Comparison of ENCODE assay signal across 8 cellular contexts in genomic region chr22:36180038-36180880, GRCh38. TPM values are rescaled to one million over a fixed set of nuclear protein-coding genes. Genes with fewer than 3 reads are reported as not detected.
DNase-seq lines count a peak whose midpoint lies in the region; FAIRE-seq and TF ChIP-seq lines count a peak whose summit lies in the region.

No MANE protein-coding gene starts in this region.

- DNase-seq in A172 (ENCODE audit: low spot score), result peak; percentile 41
- DNase-seq in GM18507 (ENCODE audit: extremely low spot score, insufficient read length, low read depth), result peak; percentile 76
- peak; percentile 33 for DNase-seq in NOMO-1 treated with dmso at 0.1 percent for 144 hours (lab: John Stamatoyannopoulos, UW; ENCODE audit: unreplicated experiment)
- DNase-seq in activated CD8-positive, alpha-beta memory T cell treated with anti-CD3 and anti-CD28 coated beads, Interleukin-2, amount 50 U/mL, for 4 hours, result peak; percentile 91
- no peak for DNase-seq in epithelial cell of proximal tubule (ENCODE audit: low read depth)
- DNase-seq in myocyte (ENCODE audit: low read depth), result peak; percentile 79
- peak; percentile 67 to 85 for DNase-seq in stimulated activated CD8-positive, alpha-beta memory T cell treated with anti-CD3 and anti-CD28 coated beads, Interleukin-7, amount 100 ng/mL, for 1 hour (ENCODE audit: low read depth in 2 of 2)
- DNase-seq in GF-D8 (lab: John Stamatoyannopoulos, UW), result no peak

- no peak overlapping the region for H3K4me3 ChIP-seq in epithelial cell of proximal tubule (ENCODE audit: low read depth, low read length)

- TF ChIP-seq CTCF in epithelial cell of proximal tubule (conservative IDR thresholded peaks at IDR 0.05; ENCODE audit: low read depth, low read length), result peak; percentile 84

- FAIRE-seq in GM18507 (lab: Jason Lieb, UNC), result peak; percentile 85

RNA-seq across cellular contexts. Expression of gene APOL3, which starts 19.7 kb away (rescaled TPM):
- 3.1 and 3.9 TPM in 2 replicates for total RNA-seq in A172 (2014; rRNA removed; shearing (Covaris generic))
- total RNA-seq in epithelial cell of proximal tubule, result 2.1 and 4.8 TPM in 2 replicates
- 1.4 and 1.7 TPM in 2 replicates for total RNA-seq in myocyte
- 2.4 TPM for polyA plus RNA-seq in myocyte (2012)

RNA-seq across cellular contexts. Expression of gene APOL4, which starts 21.4 kb away (rescaled TPM):
- total RNA-seq in A172 (2014; rRNA removed; shearing (Covaris generic)), result 0.74 TPM in 1 of 2 replicates, not detected in the other
- total RNA-seq in epithelial cell of proximal tubule (0.07 TPM in 1 of 2 replicates, not detected in the other), myocyte (5.1 and 9.2 TPM in 2 replicates)
- 11.2 TPM for polyA plus RNA-seq in myocyte (2012)

RNA-seq across cellular contexts. Expression of gene APOL2, which starts 59.1 kb away (rescaled TPM):
- 43.7 and 46.9 TPM in 2 replicates for total RNA-seq in A172 (2014; rRNA removed; shearing (Covaris generic))
- total RNA-seq in epithelial cell of proximal tubule (22.8 and 37.8 TPM in 2 replicates), myocyte (31.6 and 33.2 TPM in 2 replicates)
- polyA plus RNA-seq in myocyte (2012), result 90.7 TPM

Comparison
In these comparisons a context has a peak if more than half of its experiments do, and no peak if none do; other contexts are left out.
1. DNase-seq: peak in A172 (single experiment), GM18507 (single experiment), NOMO-1 treated with dmso at 0.1 percent for 144 hours (single experiment), activated CD8-positive, alpha-beta memory T cell treated with anti-CD3 and anti-CD28 coated beads, Interleukin-2, amount 50 U/mL, for 4 hours (single experiment), myocyte (single experiment) and stimulated activated CD8-positive, alpha-beta memory T cell treated with anti-CD3 and anti-CD28 coated beads, Interleukin-7, amount 100 ng/mL, for 1 hour (2 of 2); none in epithelial cell of proximal tubule (single experiment) and GF-D8 (single experiment).